8 cellular contexts compared by ENCODE assay signal in genomic region chr6:108294787-108295625, GRCh38. TPM values are rescaled to one million over a fixed set of nuclear protein-coding genes. Genes with fewer than 3 reads are reported as not detected.
DNase-seq lines count a peak whose midpoint lies in the region; ATAC-seq lines count a peak whose summit lies in the region.

Gene AFG1L, plus strand, starts transcription at chr6:108295054. Its CDS starts 26 bp downstream, at chr6:108295080.

- H3K9me3 Mint-ChIP-seq in CD8-positive, alpha-beta memory T cell, result no peaks in the 10 kb centered on the region
- H3K9me3 Mint-ChIP-seq in effector memory CD8-positive, alpha-beta T cell, result no peaks in the 10 kb centered on the region

- peak within 1 kb of the TSS; percentile 98 to 99 (median 98) for H3K27ac Mint-ChIP-seq in CD8-positive, alpha-beta memory T cell
- peak within 1 kb of the TSS; percentile 100 for H3K27ac Mint-ChIP-seq in effector memory CD8-positive, alpha-beta T cell

- DNase-seq in CD8-positive, alpha-beta memory T cell, result peak; percentile 80 to 91 (median 84)
- peak; percentile 86 for DNase-seq in NK-92 treated with Interleukin-12 subunit alpha and Interleukin-12 subunit beta, amount 100 ng/mL, for 24 hours (lab: John Stamatoyannopoulos, UW)
- peak; percentile 71 to 83 (median 74) for DNase-seq in activated CD8-positive, alpha-beta memory T cell treated with anti-CD3 and anti-CD28 coated beads for 48 hours (ENCODE audit: low read depth in 2 of 3, low spot score in 2 of 3)
- DNase-seq in effector memory CD8-positive, alpha-beta T cell, result peak; percentile 81 to 89 (median 81)
- peak; percentile 90 for DNase-seq in mesenchymal stem cell
- DNase-seq in stimulated activated CD8-positive, alpha-beta memory T cell treated with anti-CD3 and anti-CD28 coated beads, Interleukin-12 subunit alpha, Interleukin-12 subunit beta, amount 100 ng/mL, for 24 hours (ENCODE audit: extremely low read depth), result peak; percentile 74

- ATAC-seq in GM19452 (IDR thresholded peaks at IDR 0.05; ENCODE audit: unreplicated experiment) (peak; percentile 86), HG03575 (IDR thresholded peaks at IDR 0.05; ENCODE audit: extremely low read depth, insufficient number of reproducible peaks, low FRiP score, unreplicated experiment) (peak; percentile 58)
- ATAC-seq in effector memory CD8-positive, alpha-beta T cell (replicated peaks), result peak; percentile 91

- H3K4me1 ChIP-seq in CD8-positive, alpha-beta memory T cell (ENCODE audit: insufficient read depth, low read length), result peaks cover 13% of the 10 kb centered on the region
- no peaks in the 10 kb centered on the region for H3K4me1 ChIP-seq in mesenchymal stem cell (ENCODE audit: control insufficient read depth, insufficient read depth, low read depth, low read length)

- H3K4me1 Mint-ChIP-seq in CD8-positive, alpha-beta memory T cell, result peaks cover 21 to 31% (median 23%) of the 10 kb centered on the region in 3 donors
- H3K4me1 Mint-ChIP-seq in effector memory CD8-positive, alpha-beta T cell (ENCODE audit: low read depth in 2 of 2), result peaks cover 7 to 12% of the 10 kb centered on the region in 2 donors

- H3K27me3 ChIP-seq in CD8-positive, alpha-beta memory T cell (ENCODE audit: insufficient read depth, low read length, poor library complexity, severe bottlenecking), result no peaks in the 10 kb centered on the region
- H3K27me3 ChIP-seq in mesenchymal stem cell (ENCODE audit: control insufficient read depth in 1 of 2, insufficient read depth in 1 of 2, low read length in 2 of 2), result no peaks in the 10 kb centered on the region

- H3K4me3 Mint-ChIP-seq in CD8-positive, alpha-beta memory T cell, result peak within 1 kb of the TSS; percentile 94 to 99 (median 97)
- H3K4me3 Mint-ChIP-seq in effector memory CD8-positive, alpha-beta T cell, result peak within 1 kb of the TSS; percentile 97 to 98

- peak within 1 kb of the TSS; percentile 92 to 94 for H3K18ac ChIP-seq in mesenchymal stem cell (ENCODE audit: low read depth in 1 of 2, low read length in 2 of 2)

- H3K36me3 ChIP-seq in CD8-positive, alpha-beta memory T cell (ENCODE audit: insufficient read depth, low read length), result no peaks in the 10 kb centered on the region
- H3K36me3 ChIP-seq in mesenchymal stem cell (ENCODE audit: control insufficient read depth in 1 of 2, insufficient read depth in 2 of 2, low read depth in 1 of 2, low read length in 2 of 2), result no peaks in the 10 kb centered on the region

- POLR2A ChIA-PET in CD8-positive, alpha-beta memory T cell (lab: Charles Lee), result interaction anchor here (0.8 to 2.3 kb wide), 3 partner anchors 34 to 1884 kb away, joined by 3 to 21 read pairs (median 5); partner anchors contain the start of genes SESN1, SNX3 and WASF1

- H4K91ac ChIP-seq in mesenchymal stem cell (ENCODE audit: low read length), result peak within 1 kb of the TSS; percentile 96

- H3K4me2 ChIP-seq in mesenchymal stem cell (ENCODE audit: low read length, poor library complexity, severe bottlenecking), result peak within 1 kb of the TSS; percentile 93

- H2BK120ac ChIP-seq in mesenchymal stem cell (ENCODE audit: low read depth, low read length), result peak within 1 kb of the TSS; percentile 98

- CTCF ChIA-PET in CD8-positive, alpha-beta memory T cell (lab: Charles Lee), result interaction anchor here (1.0 to 1.2 kb wide), 2 partner anchors 32 to 1745 kb away, joined by 3 read pairs; no protein-coding TSS in a partner anchor

- peak within 1 kb of the TSS; percentile 88 for H2BK5ac ChIP-seq in mesenchymal stem cell (ENCODE audit: low read depth, low read length, poor library complexity, severe bottlenecking)

- H3K4me3 ChIP-seq in CD8-positive, alpha-beta memory T cell (ENCODE audit: low read length), result peak within 1 kb of the TSS; percentile 97
- peak within 1 kb of the TSS; percentile 86 to 90 for H3K4me3 ChIP-seq in mesenchymal stem cell (ENCODE audit: insufficient read depth in 1 of 2, low read depth in 1 of 2, low read length in 2 of 2)

- H3K4ac ChIP-seq in mesenchymal stem cell (ENCODE audit: low read depth in 1 of 2, low read length in 2 of 2), result peak within 1 kb of the TSS; percentile 77 to 89

- peak within 1 kb of the TSS; percentile 64 for H2AFZ ChIP-seq in mesenchymal stem cell (ENCODE audit: low read depth, low read length)

- H2AK5ac ChIP-seq in mesenchymal stem cell (ENCODE audit: low read length, severe bottlenecking), result no peak within 1 kb of the TSS

- peak within 1 kb of the TSS; percentile 15 for H2BK15ac ChIP-seq in mesenchymal stem cell (ENCODE audit: low read depth, poor library complexity, severe bottlenecking)

- H3K23ac ChIP-seq in mesenchymal stem cell (ENCODE audit: low read length in 2 of 2), result no peak within 1 kb of the TSS

- peaks cover 0 to 10% (median 2%) of the 10 kb centered on the region in 3 donors for H3K36me3 Mint-ChIP-seq in CD8-positive, alpha-beta memory T cell
- peaks cover 18% of the 10 kb centered on the region for H3K36me3 Mint-ChIP-seq in effector memory CD8-positive, alpha-beta T cell (ENCODE audit: insufficient read depth)

- H2BK12ac ChIP-seq in mesenchymal stem cell (ENCODE audit: low read length in 2 of 2), result peak within 1 kb of the TSS; percentile 15 to 37

- peak within 1 kb of the TSS; percentile 95 for H3K9ac ChIP-seq in mesenchymal stem cell (ENCODE audit: low read length)

- WGBS in mesenchymal stem cell, result 0% methylated on average over 39 of the region's 40 CpGs

- no peaks in the 10 kb centered on the region for H3K9me3 ChIP-seq in CD8-positive, alpha-beta memory T cell (ENCODE audit: low read length)
- no peaks in the 10 kb centered on the region for H3K9me3 ChIP-seq in mesenchymal stem cell (ENCODE audit: control insufficient read depth, low read length)

- peak within 1 kb of the TSS; percentile 98 for H4K8ac ChIP-seq in mesenchymal stem cell (ENCODE audit: low read length)

- H3K79me1 ChIP-seq in mesenchymal stem cell (replicated peaks; ENCODE audit: low read length, poor library complexity, severe bottlenecking), result peaks cover 11% of the 10 kb centered on the region

- H3K27me3 Mint-ChIP-seq in CD8-positive, alpha-beta memory T cell, result peaks cover 0 to 2% of the 10 kb centered on the region in 2 donors
- H3K27me3 Mint-ChIP-seq in effector memory CD8-positive, alpha-beta T cell, result no peaks in the 10 kb centered on the region

- H3K14ac ChIP-seq in mesenchymal stem cell (ENCODE audit: low read length in 2 of 2), result peak within 1 kb of the TSS in 1 of 2 experiments; percentile 26

- peak within 1 kb of the TSS; percentile 90 for H3K27ac ChIP-seq in CD8-positive, alpha-beta memory T cell (ENCODE audit: low read depth, low read length)
- peak within 1 kb of the TSS; percentile 96 for H3K27ac ChIP-seq in mesenchymal stem cell (ENCODE audit: low read length, poor library complexity, severe bottlenecking)

RNA-seq across cellular contexts. Expression of gene AFG1L, which starts in this region (rescaled TPM):
- 1 to 10 TPM; 4.4 to 5.3 TPM for total RNA-seq in CD8-positive, alpha-beta memory T cell
- polyA plus RNA-seq in CD8-positive, alpha-beta memory T cell, result 4.4 TPM
- polyA plus RNA-seq in mesenchymal stem cell (2013, experiment 1 of 2), result 3.8 TPM
- polyA plus RNA-seq in mesenchymal stem cell (2013, experiment 2 of 2), result 4.4 TPM

Comparison
In these comparisons a context has a peak if more than half of its experiments do, and no peak if none do; other contexts are left out.
1. Peak in every context shown above with its lines: DNase-seq, ATAC-seq, H3K4me3 ChIP-seq and H3K27ac ChIP-seq.